8 cellular contexts compared by ENCODE assay signal in genomic region chr3:179668429-179668828, GRCh38.
"Had no signal": no experiment of that assay in that cellular context is flagged by ENCODE, and none has a peak within 500 bp of the region (broad histone marks: within the 10 kb centered on the region; RNA-seq: fewer than 3 reads in every experiment).

No MANE protein-coding gene starts in this region.

- H3K4me3 ChIP-seq: GM23248, HAP-1 had no signal

- H3K27ac Mint-ChIP-seq: HFFc6 had no signal

- ATAC-seq: HCT116 had no signal

- H3K4me3 Mint-ChIP-seq: HFFc6 had no signal

- H3K27ac ChIP-seq: GM23248, HL-60 had no signal

- DNase-seq: GM23248, GOT3, H7, HFFc6, IMR-90 had no signal

- H3K9me3 Mint-ChIP-seq: HFFc6 had no signal

- H3K36me3 ChIP-seq: HAP-1 had no signal
